23 cellular contexts compared by ENCODE assay signal in the genomic region with DNA sequence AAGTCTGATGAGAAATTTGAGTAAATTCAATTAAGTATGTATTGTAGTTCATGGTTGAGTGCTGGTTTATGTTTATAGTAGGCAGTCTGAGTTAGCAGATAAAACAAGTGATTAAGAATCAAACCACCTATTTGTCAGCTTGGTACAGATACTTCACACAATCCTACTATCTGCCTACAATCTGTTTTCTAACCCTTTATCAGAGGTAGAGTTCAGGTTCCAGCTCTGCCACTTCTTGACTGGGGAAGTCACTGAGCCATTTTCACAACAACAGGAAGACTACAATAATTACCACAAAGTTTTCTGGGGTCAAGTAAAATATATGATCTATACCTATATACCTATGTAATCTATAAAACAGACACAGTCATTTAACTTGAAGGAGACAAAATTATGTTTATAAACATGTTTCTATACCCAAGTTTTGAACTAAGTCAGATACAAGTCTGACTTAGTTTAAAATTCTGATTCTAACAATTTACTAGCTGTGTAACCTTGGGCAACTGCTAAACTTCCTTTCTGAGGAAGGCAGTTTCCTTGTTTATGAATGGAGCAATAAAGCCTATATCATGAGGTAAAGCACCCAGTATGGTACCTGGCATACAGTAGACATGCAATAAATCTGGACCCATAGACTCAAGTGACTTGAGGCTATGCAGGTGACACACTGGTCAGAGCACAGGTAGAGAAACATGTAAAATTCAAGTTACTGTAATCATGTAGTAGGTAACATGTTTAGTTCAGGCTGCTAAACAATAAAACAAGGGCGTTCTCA. TPM values are rescaled to one million over a fixed set of nuclear protein-coding genes. Genes with fewer than 3 reads are reported as not detected.
A peak's percentile ranks its signal among the peaks of the same experiment; 100 is the strongest.
DNase-seq lines count a peak whose midpoint lies in the region; ATAC-seq and TF ChIP-seq lines count a peak whose summit lies in the region.
"Had no signal": no experiment of that assay in that cellular context is flagged by ENCODE, and none has a peak within 500 bp of the region (broad histone marks: within the 10 kb centered on the region; RNA-seq: fewer than 3 reads in every experiment).

No MANE protein-coding gene starts in this region.

- no peaks in the 10 kb centered on the region for H3K9me3 ChIP-seq in PC-3 (ENCODE audit: low read length)
- H3K9me3 ChIP-seq in osteoblast (ENCODE audit: low read depth, low read length) = no peaks in the 10 kb centered on the region
- H3K9me3 ChIP-seq: BE2C, upper lobe of right lung had no signal

- peaks cover 4% of the 10 kb centered on the region for H3F3A ChIP-seq in PC-3 (ENCODE audit: low read length, unreplicated experiment)

- H3K36me3 ChIP-seq in PC-3 (ENCODE audit: low read depth, low read length) (peaks cover 49% of the 10 kb centered on the region), osteoblast (ENCODE audit: insufficient read depth, low read length) (peaks cover 25% of the 10 kb centered on the region)
- H3K36me3 ChIP-seq: upper lobe of right lung had no signal

- H3K79me2 ChIP-seq in PC-3 (ENCODE audit: low read length) (no peaks in the 10 kb centered on the region), osteoblast (ENCODE audit: insufficient read depth, low read length) (no peaks in the 10 kb centered on the region)

- H3K9me2 ChIP-seq in PC-3 (replicated peaks; ENCODE audit: low read length) = no peaks in the 10 kb centered on the region

- no peak; the same call in 1 of the 2 replicates for ATAC-seq in PC-3
- no peak for ATAC-seq in effector memory CD8-positive, alpha-beta T cell (replicated peaks)
- no peak for ATAC-seq in HG03457 (IDR thresholded peaks at IDR 0.05; ENCODE audit: unreplicated experiment)
- ATAC-seq: HepG2, upper lobe of right lung had no signal

- POLR2A ChIA-PET in activated CD4-positive, alpha-beta memory T cell treated with anti-CD3 and anti-CD28 coated beads, Interleukin-2, amount 10 ng/mL, durations not matched to agents 7 days and 5 days (lab: Charles Lee) = no interaction called here
- POLR2A ChIA-PET in activated CD4-positive, alpha-beta memory T cell treated with anti-CD3 and anti-CD28 coated beads for 36 hours (lab: Charles Lee) = no interaction called here
- POLR2A ChIA-PET in PC-3 (lab: Charles Lee; ENCODE audit: unreplicated experiment) = no interaction called here

- H3K4me2 ChIP-seq in PC-3 (ENCODE audit: low read length) (peak overlapping the region; percentile 67; the same call in 1 of the 2 replicates), osteoblast (ENCODE audit: insufficient read depth, low read length) (no peak overlapping the region)

- H4K20me1 ChIP-seq in PC-3 (ENCODE audit: low read length) (no peaks in the 10 kb centered on the region), osteoblast (ENCODE audit: insufficient read depth, low read length) (no peaks in the 10 kb centered on the region)

- no peak for TF ChIP-seq CTCF in PC-3 (conservative IDR thresholded peaks at IDR 0.05; ENCODE audit: low read depth, low read length)
- TF ChIP-seq CTCF in osteoblast (IDR thresholded peaks at IDR 0.05; ENCODE audit: extremely low read depth, low read depth, low read length) = no peak

- intact Hi-C loops in activated CD4-positive, alpha-beta memory T cell treated with anti-CD3 and anti-CD28 coated beads for 36 hours (cut with micrococcal nuclease) = no loop called here
- intact Hi-C loops in PC-3 (cut with micrococcal nuclease) = no loop called here

- BruUV-seq in PC-3 (replicated peaks; lab: Mats Ljungman, UMichigan) = no TSS peak

- no peak overlapping the region for H2AFZ ChIP-seq in PC-3 (ENCODE audit: low read length)
- H2AFZ ChIP-seq in osteoblast (ENCODE audit: low read length) = peak overlapping the region; percentile 12

- CTCF ChIA-PET in activated CD4-positive, alpha-beta memory T cell treated with anti-CD3 and anti-CD28 coated beads, Interleukin-2, amount 10 ng/mL, durations not matched to agents 7 days and 5 days (lab: Charles Lee) = interaction anchor here (1.5 kb wide), 1 partner anchor 37 kb away, joined by 4 read pairs; the partner anchor contains the start of gene BDH2
- CTCF ChIA-PET in activated CD4-positive, alpha-beta memory T cell treated with anti-CD3 and anti-CD28 coated beads for 36 hours (lab: Charles Lee) = no interaction called here
- CTCF ChIA-PET in PC-3 (lab: Charles Lee) = interaction anchor here (0.9 kb wide), 1 partner anchor 37 kb away, joined by 3 read pairs; the partner anchor contains the start of gene BDH2

- H3K4me3 ChIP-seq in PC-3 (ENCODE audit: low read length) (no peak overlapping the region), osteoblast (ENCODE audit: insufficient read depth, low read length) (no peak overlapping the region)
- H3K4me3 ChIP-seq: cardiac muscle cell, upper lobe of right lung had no signal

- H3K4me1 ChIP-seq in PC-3 (ENCODE audit: insufficient read depth, low read length) (peaks cover 39% of the 10 kb centered on the region), osteoblast (ENCODE audit: insufficient read depth, low read length) (peaks cover 3% of the 10 kb centered on the region)
- H3K4me1 ChIP-seq: BE2C, upper lobe of right lung had no signal

- H3K9ac ChIP-seq in PC-3 (ENCODE audit: low read length) = no peak overlapping the region

- H3K4me3 Mint-ChIP-seq in activated CD4-positive, alpha-beta memory T cell treated with anti-CD3 and anti-CD28 coated beads, Interleukin-2, amount 10 ng/mL, durations not matched to agents 7 days and 5 days = no peak overlapping the region
- H3K4me3 Mint-ChIP-seq in activated CD4-positive, alpha-beta memory T cell treated with anti-CD3 and anti-CD28 coated beads for 36 hours = no peak overlapping the region
- no peak overlapping the region for H3K4me3 Mint-ChIP-seq in effector memory CD8-positive, alpha-beta T cell
- H3K4me3 Mint-ChIP-seq: memory B cell had no signal

- H3K4me1 Mint-ChIP-seq in activated CD4-positive, alpha-beta memory T cell treated with anti-CD3 and anti-CD28 coated beads, Interleukin-2, amount 10 ng/mL, durations not matched to agents 7 days and 5 days = peaks cover 9% of the 10 kb centered on the region
- peaks cover 11% of the 10 kb centered on the region for H3K4me1 Mint-ChIP-seq in activated CD4-positive, alpha-beta memory T cell treated with anti-CD3 and anti-CD28 coated beads for 36 hours (ENCODE audit: low read depth)
- H3K4me1 Mint-ChIP-seq in effector memory CD8-positive, alpha-beta T cell (ENCODE audit: low read depth in 2 of 2) = peaks cover 0 to 5% of the 10 kb centered on the region in 2 donors
- H3K4me1 Mint-ChIP-seq: memory B cell had no signal

- no peaks in the 10 kb centered on the region for H3K27me3 Mint-ChIP-seq in activated CD4-positive, alpha-beta memory T cell treated with anti-CD3 and anti-CD28 coated beads, Interleukin-2, amount 10 ng/mL, durations not matched to agents 7 days and 5 days
- H3K27me3 Mint-ChIP-seq in activated CD4-positive, alpha-beta memory T cell treated with anti-CD3 and anti-CD28 coated beads for 36 hours = no peaks in the 10 kb centered on the region
- no peaks in the 10 kb centered on the region for H3K27me3 Mint-ChIP-seq in effector memory CD8-positive, alpha-beta T cell
- H3K27me3 Mint-ChIP-seq: memory B cell had no signal

- no peaks in the 10 kb centered on the region for H3K9me3 Mint-ChIP-seq in activated CD4-positive, alpha-beta memory T cell treated with anti-CD3 and anti-CD28 coated beads, Interleukin-2, amount 10 ng/mL, durations not matched to agents 7 days and 5 days
- H3K9me3 Mint-ChIP-seq in activated CD4-positive, alpha-beta memory T cell treated with anti-CD3 and anti-CD28 coated beads for 36 hours = no peaks in the 10 kb centered on the region
- no peaks in the 10 kb centered on the region for H3K9me3 Mint-ChIP-seq in effector memory CD8-positive, alpha-beta T cell
- H3K9me3 Mint-ChIP-seq: memory B cell had no signal

- peaks cover 74% of the 10 kb centered on the region for H3K36me3 Mint-ChIP-seq in activated CD4-positive, alpha-beta memory T cell treated with anti-CD3 and anti-CD28 coated beads, Interleukin-2, amount 10 ng/mL, durations not matched to agents 7 days and 5 days (ENCODE audit: low read depth)
- peaks cover 23% of the 10 kb centered on the region for H3K36me3 Mint-ChIP-seq in activated CD4-positive, alpha-beta memory T cell treated with anti-CD3 and anti-CD28 coated beads for 36 hours
- peaks cover 4% of the 10 kb centered on the region for H3K36me3 Mint-ChIP-seq in effector memory CD8-positive, alpha-beta T cell (ENCODE audit: insufficient read depth)
- H3K36me3 Mint-ChIP-seq: memory B cell had no signal

- peak overlapping the region; percentile 78 for H3K27ac ChIP-seq in PC-3 (ENCODE audit: low read length)
- peak overlapping the region; percentile 16 for H3K27ac ChIP-seq in osteoblast (ENCODE audit: low read depth, low read length)
- H3K27ac ChIP-seq: cardiac muscle cell, upper lobe of right lung had no signal

- H3K27me3 ChIP-seq in PC-3 (ENCODE audit: low read length) (no peaks in the 10 kb centered on the region), osteoblast (ENCODE audit: insufficient read depth, low read length) (no peaks in the 10 kb centered on the region)
- H3K27me3 ChIP-seq: BE2C, cardiac muscle cell, upper lobe of right lung had no signal

- no peak for DNase-seq in activated CD4-positive, alpha-beta memory T cell treated with anti-CD3 and anti-CD28 coated beads, Interleukin-2, amount 10 ng/mL, durations not matched to agents 7 days and 5 days
- no peak for DNase-seq in activated CD4-positive, alpha-beta memory T cell treated with anti-CD3 and anti-CD28 coated beads for 36 hours
- DNase-seq in PC-3 (no peak), osteoblast (ENCODE audit: insufficient read length, low spot score, missing footprints) (no peak), DMS79 (lab: John Stamatoyannopoulos, UW) (no peak), NCI-H1092 (lab: John Stamatoyannopoulos, UW) (no peak)
- DNase-seq in effector memory CD8-positive, alpha-beta T cell = no peak
- DNase-seq: activated naive CD4-positive, alpha-beta T cell treated with Interleukin-2 at 50 U/mL for 16 hours; activated T-cell treated with anti-CD3 and anti-CD28 coated beads, Interleukin-2, amount 50 U/mL, for 48 hours; BE2C; glutamatergic neuron; NCI-H1105; NCI-H2081; NCI-H345; nucleus accumbens; SHP77; small intestine; substantia nigra; upper lobe of right lung had no signal

- peak overlapping the region; percentile 48 for H3K27ac Mint-ChIP-seq in activated CD4-positive, alpha-beta memory T cell treated with anti-CD3 and anti-CD28 coated beads, Interleukin-2, amount 10 ng/mL, durations not matched to agents 7 days and 5 days
- H3K27ac Mint-ChIP-seq in activated CD4-positive, alpha-beta memory T cell treated with anti-CD3 and anti-CD28 coated beads for 36 hours = no peak overlapping the region
- peak overlapping the region; percentile 27 to 57 for H3K27ac Mint-ChIP-seq in effector memory CD8-positive, alpha-beta T cell
- H3K27ac Mint-ChIP-seq: memory B cell had no signal

RNA-seq across cellular contexts. Expression of gene BDH2, which starts 37.2 kb away (rescaled TPM):
- total RNA-seq in activated CD4-positive, alpha-beta memory T cell treated with anti-CD3 and anti-CD28 coated beads, Interleukin-2, amount 10 ng/mL, durations not matched to agents 7 days and 5 days = 10 to 100 TPM; 22.5 to 23.6 TPM
- 10 to 100 TPM; 14.4 to 15.4 TPM for total RNA-seq in activated CD4-positive, alpha-beta memory T cell treated with anti-CD3 and anti-CD28 coated beads for 36 hours
- total RNA-seq in PC-3 (2014; rRNA removed) = 10.5 and 16.0 TPM in 2 replicates
- total RNA-seq in osteoblast = 36.6 and 43.0 TPM in 2 replicates
